Comparison of ENCODE assay signal across 1 cellular context in genomic region chr14:58755026-58755929, GRCh38.
TF ChIP-seq lines count a peak whose summit lies in the region.

No MANE protein-coding gene starts in this region.

TF ChIP-seq in WTC11, 78 proteins besides CTCF, POLR2A, EP300 and RAD21 (continued from another document):
- TF ChIP-seq ZNF281 (CRISPR knock-in tag; IDR thresholded peaks at IDR 0.05) (no peak), ATF1 (CRISPR knock-in tag; IDR thresholded peaks at IDR 0.05) (no peak)
